ENCODE assay signal across 1 cellular context in genomic region chr2:15058015-15058414, GRCh38.
TF ChIP-seq lines count a peak whose summit lies in the region.

No MANE protein-coding gene starts in this region.

TF ChIP-seq in WTC11, 78 proteins besides CTCF, POLR2A, EP300 and RAD21 (continued from another document):
- no peak for TF ChIP-seq PRDM15 (CRISPR knock-in tag; IDR thresholded peaks at IDR 0.05)
- no peak for TF ChIP-seq JUN (CRISPR knock-in tag; IDR thresholded peaks at IDR 0.05)
